8 cellular contexts compared by ENCODE assay signal in the genomic region with DNA sequence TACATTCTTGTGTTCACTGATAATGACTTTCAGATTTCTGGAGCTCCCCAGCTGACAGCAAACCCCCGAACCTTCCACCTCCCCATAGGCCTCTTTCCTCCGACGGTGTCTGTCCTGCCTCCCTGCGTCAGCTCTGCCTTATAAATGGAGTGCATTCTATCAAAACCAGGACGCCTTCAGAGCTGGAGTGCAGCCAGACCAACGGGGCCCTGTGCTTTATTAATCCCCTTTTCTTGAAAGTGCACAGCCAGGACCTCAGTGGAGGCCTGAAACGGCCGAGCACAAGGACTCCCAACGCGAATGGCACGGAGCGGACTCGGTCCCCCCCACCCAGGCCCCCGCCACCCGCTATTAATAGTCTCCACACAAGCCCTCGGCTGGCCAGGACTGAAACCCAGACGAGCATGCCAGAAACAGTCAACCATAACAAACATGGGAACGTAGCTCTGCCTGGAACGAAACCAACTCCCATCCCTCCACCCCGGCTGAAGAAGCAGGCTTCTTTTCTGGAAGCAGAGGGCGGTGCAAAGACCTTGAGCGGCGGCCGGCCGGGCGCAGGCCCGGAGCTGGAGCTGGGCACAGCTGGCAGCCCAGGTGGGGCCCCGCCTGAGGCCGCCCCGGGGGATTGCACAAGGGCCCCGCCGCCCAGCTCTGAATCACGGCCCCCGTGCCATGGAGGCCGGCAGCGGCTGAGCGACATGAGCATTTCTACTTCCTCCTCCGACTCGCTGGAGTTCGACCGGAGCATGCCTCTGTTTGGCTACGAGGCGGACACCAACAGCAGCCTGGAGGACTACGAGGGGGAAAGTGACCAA. TPM values are rescaled to one million over a fixed set of nuclear protein-coding genes. Genes with fewer than 3 reads are reported as not detected.
DNase-seq lines count a peak whose midpoint lies in the region; ATAC-seq and TF ChIP-seq lines count a peak whose summit lies in the region.

No MANE protein-coding gene starts in this region.

- peak; percentile 18 to 79 for TF ChIP-seq POLR2A in thyroid gland (IDR thresholded peaks at IDR 0.05)

- WGBS in lung, 2 donors, result 15 to 16% methylated on average over 44 of the region's 44 CpGs
- WGBS in thyroid gland, 2 donors, result 5 to 6% methylated on average over 11 to 28 of the region's 44 CpGs

- H3K4me3 ChIP-seq in lung, result peak overlapping the region; percentile 49
- H3K4me3 ChIP-seq in thyroid gland (replicated peaks in 1 of 3), result peak overlapping the region; percentile 4 to 42 (median 33)

- DNase-seq in DMS 273 treated with DMSO at 0.1 percent for 48 hours (lab: John Stamatoyannopoulos, UW), result peak; percentile 74
- DNase-seq in NCI-H460 (ENCODE audit: extremely low read depth, low read depth), result peak; percentile 60
- DNase-seq in dedifferentiated amniotic fluid mesenchymal stem cell (ENCODE audit: extremely low spot score), result peak; percentile 87
- DNase-seq in lung (ENCODE audit: low spot score), result peak; percentile 84
- peak; percentile 95 for DNase-seq in thyroid gland
- no peak for DNase-seq in HuH-7 (ENCODE audit: low spot score)
- no peak for DNase-seq in UCSD-AML1 (lab: John Stamatoyannopoulos, UW; ENCODE audit: unreplicated experiment)

- no peaks in the 10 kb centered on the region for H3K27me3 ChIP-seq in lung (ENCODE audit: control insufficient read depth, insufficient read depth)
- H3K27me3 ChIP-seq in thyroid gland, result no peaks in the 10 kb centered on the region

- H3K4me1 ChIP-seq in lung (ENCODE audit: control insufficient read depth in 2 of 2, insufficient read depth in 2 of 2, low read length in 2 of 2) (peaks cover 16 to 19% of the 10 kb centered on the region in 2 donors), thyroid gland (peaks cover 46 to 64% of the 10 kb centered on the region in 2 donors)

- no peaks in the 10 kb centered on the region for H3K9me3 ChIP-seq in lung (ENCODE audit: control insufficient read depth in 2 of 2, insufficient read depth in 1 of 2, low read length in 1 of 2)
- H3K9me3 ChIP-seq in thyroid gland, result no peaks in the 10 kb centered on the region

- peak; percentile 83 for ATAC-seq in lung (ENCODE audit: insufficient read depth, low FRiP score)
- no peak for ATAC-seq in HG02610 (IDR thresholded peaks at IDR 0.05; ENCODE audit: unreplicated experiment)

- H3K36me3 ChIP-seq in lung (ENCODE audit: control insufficient read depth in 2 of 2, insufficient read depth in 2 of 2, low read length in 2 of 2) (peaks cover 0 to 14% of the 10 kb centered on the region in 2 donors), thyroid gland (no peaks in the 10 kb centered on the region)

- TF ChIP-seq CTCF in lung (IDR thresholded peaks at IDR 0.05; ENCODE audit: control extremely low read depth, extremely low read depth), result no peak
- TF ChIP-seq CTCF in thyroid gland (IDR thresholded peaks at IDR 0.05), result peak in 1 of 6 experiments; percentile 5

- intact Hi-C loops in thyroid gland (cut with DNase I), result no loop called here

- H3K27ac ChIP-seq in lung (ENCODE audit: low read depth in 1 of 2, low read length in 1 of 2) (peak overlapping the region; percentile 90 to 96), thyroid gland (peak overlapping the region; percentile 97)

RNA-seq across cellular contexts. Expression of a gene that starts 42.3 kb away (rescaled TPM):
- 116 and 121 TPM in 2 replicates for total RNA-seq in NCI-H460 (2014; rRNA removed; shearing (Covaris generic))
- 92.6 and 101 TPM in 2 replicates for polyA plus RNA-seq in NCI-H460 (2014; cell fraction: nucleus; rRNA removed)
- total RNA-seq in lung (10 to 100 TPM; 33.6 to 55.6 TPM), thyroid gland (10 to 100 TPM; 53.3 to 65.7 (median 64.0) TPM)
- 100 to 1,000 TPM in 1 of 2 donors, 10 to 100 TPM in 1; 64.3 to 143 TPM for polyA plus RNA-seq in lung

Comparison
In these comparisons a context has a peak if more than half of its experiments do, and no peak if none do; other contexts are left out.
1. DNase-seq: peak in DMS 273 treated with DMSO at 0.1 percent for 48 hours (single experiment), NCI-H460 (single experiment), dedifferentiated amniotic fluid mesenchymal stem cell (single experiment), lung (single experiment) and thyroid gland (2 of 2); none in HuH-7 (single experiment) and UCSD-AML1 (single experiment).